In genomic region chr4:68520985-68521384, GRCh38 we compare ENCODE assay signal across 9 cellular contexts. TPM values are rescaled to one million over a fixed set of nuclear protein-coding genes. Genes with fewer than 3 reads are reported as not detected.
"Had no signal": no experiment of that assay in that cellular context is flagged by ENCODE, and none has a peak within 500 bp of the region (broad histone marks: within the 10 kb centered on the region; RNA-seq: fewer than 3 reads in every experiment).

No MANE protein-coding gene starts in this region.

- H3K9ac ChIP-seq: KMS-11 had no signal

- FAIRE-seq: HTR-8/SVneo, K562 had no signal

- H3K4me2 ChIP-seq: KMS-11 had no signal

- ATAC-seq: K562 had no signal

- H3K4me3 ChIP-seq: K562 had no signal

- H3K27ac ChIP-seq: HL-60, KMS-11 had no signal

- DNase-seq: IMR-90, KBM-7, KG1 had no signal

RNA-seq across cellular contexts. Expression of gene UGT2B17, which starts 55.1 kb away (rescaled TPM):
- total RNA-seq: HT-29, HT1080, IMR-90 had no signal
- polyA plus RNA-seq: IMR-90, K562 had no signal
